10 cellular contexts compared by ENCODE assay signal in genomic region chr2:217798743-217799552, GRCh38.
DNase-seq lines count a peak whose midpoint lies in the region; ATAC-seq and TF ChIP-seq lines count a peak whose summit lies in the region.
"Had no signal": no experiment of that assay in that cellular context is flagged by ENCODE, and none has a peak within 500 bp of the region (broad histone marks: within the 10 kb centered on the region; RNA-seq: fewer than 3 reads in every experiment).

No MANE protein-coding gene starts in this region.

- H3K9me3 ChIP-seq in ascending aorta (no peaks in the 10 kb centered on the region), hepatocyte (ENCODE audit: low read depth) (no peaks in the 10 kb centered on the region)
- H3K9me3 ChIP-seq in effector memory CD4-positive, alpha-beta T cell (ENCODE audit: control insufficient read depth, low read length), result no peaks in the 10 kb centered on the region

- H3K9me2 ChIP-seq in hepatocyte (replicated peaks; ENCODE audit: insufficient read depth), result no peaks in the 10 kb centered on the region

- no peak overlapping the region for H2AFZ ChIP-seq in hepatocyte

- intact Hi-C loops in ascending aorta (cut with DNase I), result no loop called here

- H3K4me1 Mint-ChIP-seq in effector memory CD8-positive, alpha-beta T cell (ENCODE audit: low read depth in 2 of 2), result no peaks in the 10 kb centered on the region

- no peaks in the 10 kb centered on the region for H3K79me2 ChIP-seq in hepatocyte

- ATAC-seq in GM18505 (IDR thresholded peaks at IDR 0.05; ENCODE audit: unreplicated experiment) (peak; percentile 55), HG03108 (IDR thresholded peaks at IDR 0.05; ENCODE audit: unreplicated experiment) (peak; percentile 64), omental fat pad (ENCODE audit: low FRiP score) (peak; percentile 33)
- ATAC-seq in effector memory CD8-positive, alpha-beta T cell (replicated peaks), result no peak

- no peak overlapping the region for H3K4me3 ChIP-seq in ascending aorta
- no peak overlapping the region for H3K4me3 ChIP-seq in hepatocyte
- no peak overlapping the region for H3K4me3 ChIP-seq in effector memory CD4-positive, alpha-beta T cell (ENCODE audit: insufficient read depth, low read depth, low read length, poor library complexity, severe bottlenecking)
- H3K4me3 ChIP-seq in brain microvascular endothelial cell (ENCODE audit: low read depth, low read length), result no peak overlapping the region

- H3K4me1 ChIP-seq in ascending aorta (no peaks in the 10 kb centered on the region), hepatocyte (ENCODE audit: insufficient read depth) (no peaks in the 10 kb centered on the region)
- H3K4me1 ChIP-seq in effector memory CD4-positive, alpha-beta T cell (ENCODE audit: control insufficient read depth, insufficient read depth, low read length, poor library complexity, severe bottlenecking), result no peaks in the 10 kb centered on the region

- H3K4me2 ChIP-seq in hepatocyte, result no peak overlapping the region

- 90% methylated on average over 14 of the region's 14 CpGs for WGBS in hepatocyte (ENCODE audit: low lambda C conversion rate, missing lambda C conversion rate)

- no peak for TF ChIP-seq CTCF in ascending aorta (IDR thresholded peaks at IDR 0.05)
- TF ChIP-seq CTCF in omental fat pad (IDR thresholded peaks at IDR 0.05), result no peak
- no peak for TF ChIP-seq CTCF in hepatocyte (IDR thresholded peaks at IDR 0.05; ENCODE audit: poor library complexity)
- no peak for TF ChIP-seq CTCF in brain microvascular endothelial cell (IDR thresholded peaks at IDR 0.05; ENCODE audit: low read depth, low read length, missing control alignments)

- no peaks in the 10 kb centered on the region for H4K20me1 ChIP-seq in hepatocyte (ENCODE audit: insufficient read depth, poor library complexity, severe bottlenecking)

- peak overlapping the region; percentile 12 to 73 for H3K27ac ChIP-seq in ascending aorta
- H3K27ac ChIP-seq in hepatocyte, result no peak overlapping the region
- H3K27ac ChIP-seq in effector memory CD4-positive, alpha-beta T cell (ENCODE audit: insufficient read depth, low read length, poor library complexity, severe bottlenecking), result no peak overlapping the region
- no peak overlapping the region for H3K27ac ChIP-seq in brain microvascular endothelial cell

- DNase-seq in ascending aorta (ENCODE audit: low spot score in 2 of 2), result peak in 1 of 2 donors; percentile 79
- peak; percentile 15 for DNase-seq in omental fat pad (ENCODE audit: low spot score)
- no peak for DNase-seq in hepatocyte (ENCODE audit: low spot score)
- DNase-seq in effector memory CD4-positive, alpha-beta T cell, result no peak
- DNase-seq in effector memory CD8-positive, alpha-beta T cell, result no peak
- DNase-seq in brain microvascular endothelial cell, result no peak
- DNase-seq: activated gamma-delta T cell treated with Interleukin-2 at 50 U/mL for 16 hours, EL had no signal

- no peaks in the 10 kb centered on the region for H3K9me3 Mint-ChIP-seq in effector memory CD8-positive, alpha-beta T cell

- no peak overlapping the region for H3K27ac Mint-ChIP-seq in effector memory CD8-positive, alpha-beta T cell

- in situ Hi-C loops in brain microvascular endothelial cell (cut with HindIII; ENCODE audit: low pct_ligation_motif_present, low sequenced_read_pairs), result no loop called here

- H3K27me3 ChIP-seq in ascending aorta (no peaks in the 10 kb centered on the region), hepatocyte (no peaks in the 10 kb centered on the region), brain microvascular endothelial cell (replicated peaks) (no peaks in the 10 kb centered on the region)
- no peaks in the 10 kb centered on the region for H3K27me3 ChIP-seq in effector memory CD4-positive, alpha-beta T cell (replicated peaks; ENCODE audit: control insufficient read depth, insufficient read depth, low read length, poor library complexity, severe bottlenecking)

- peaks cover 6% of the 10 kb centered on the region for H3K36me3 Mint-ChIP-seq in effector memory CD8-positive, alpha-beta T cell (ENCODE audit: insufficient read depth)

- H3K36me3 ChIP-seq in ascending aorta (peaks cover 49 to 61% of the 10 kb centered on the region in 2 donors), hepatocyte (replicated peaks; ENCODE audit: insufficient read depth, low read depth) (no peaks in the 10 kb centered on the region), brain microvascular endothelial cell (replicated peaks) (no peaks in the 10 kb centered on the region)
- H3K36me3 ChIP-seq in effector memory CD4-positive, alpha-beta T cell (ENCODE audit: control insufficient read depth, insufficient read depth, low read length), result no peaks in the 10 kb centered on the region

- peaks cover 6 to 33% of the 10 kb centered on the region in 2 donors for H3K27me3 Mint-ChIP-seq in effector memory CD8-positive, alpha-beta T cell

- no peak for TF ChIP-seq POLR2A in GM18505 (IDR thresholded peaks at IDR 0.05; ENCODE audit: borderline replicate concordance, extremely low read depth, insufficient read depth, insufficient read length)

- H3K4me3 Mint-ChIP-seq in effector memory CD8-positive, alpha-beta T cell, result no peak overlapping the region

Comparison
In these comparisons a context has a peak if more than half of its experiments do, and no peak if none do; other contexts are left out.
1. H3K27ac ChIP-seq: peak in ascending aorta (2 of 2); none in hepatocyte (single experiment), effector memory CD4-positive, alpha-beta T cell (single experiment) and brain microvascular endothelial cell (single experiment).